15 cellular contexts compared by ENCODE assay signal in genomic region chr7:87961754-87962153, GRCh38. TPM values are rescaled to one million over a fixed set of nuclear protein-coding genes. Genes with fewer than 3 reads are reported as not detected.
DNase-seq lines count a peak whose midpoint lies in the region; ATAC-seq and TF ChIP-seq lines count a peak whose summit lies in the region.
"Had no signal": no experiment of that assay in that cellular context is flagged by ENCODE, and none has a peak within 500 bp of the region (broad histone marks: within the 10 kb centered on the region; RNA-seq: fewer than 3 reads in every experiment).

No MANE protein-coding gene starts in this region.

- BruUV-seq in PC-3 (replicated peaks; lab: Mats Ljungman, UMichigan): no TSS peak

- no peaks in the 10 kb centered on the region for H3F3A ChIP-seq in PC-3 (ENCODE audit: low read length, unreplicated experiment)

- peak overlapping the region; percentile 9 for H3K27ac Mint-ChIP-seq in nephron progenitor cell
- H3K27ac Mint-ChIP-seq in activated CD4-positive, alpha-beta memory T cell treated with anti-CD3 and anti-CD28 coated beads, Interleukin-2, amount 10 ng/mL, durations not matched to agents 7 days and 5 days: no peak overlapping the region
- H3K27ac Mint-ChIP-seq: B cell; CD8-positive, alpha-beta T cell; GM23338 had no signal

- H3K9me3 ChIP-seq in PC-3 (ENCODE audit: low read length): no peaks in the 10 kb centered on the region
- H3K9me3 ChIP-seq in right cardiac atrium (ENCODE audit: control insufficient read depth, low read length): no peaks in the 10 kb centered on the region

- TF ChIP-seq CTCF in PC-3 (conservative IDR thresholded peaks at IDR 0.05; ENCODE audit: low read depth, low read length) (no peak), epithelial cell of esophagus (IDR thresholded peaks at IDR 0.05; ENCODE audit: insufficient read depth, low read depth, low read length, missing control alignments) (no peak), nephron progenitor cell (IDR thresholded peaks at IDR 0.05) (no peak)

- CTCF ChIA-PET in PC-3 (lab: Charles Lee): no interaction called here
- CTCF ChIA-PET in activated CD4-positive, alpha-beta memory T cell treated with anti-CD3 and anti-CD28 coated beads, Interleukin-2, amount 10 ng/mL, durations not matched to agents 7 days and 5 days (lab: Charles Lee): no interaction called here

- H4K20me1 ChIP-seq in PC-3 (ENCODE audit: low read length): no peaks in the 10 kb centered on the region
- H4K20me1 ChIP-seq: BLaER1 treated with 17β-estradiol and CSF1 and Interleukin-3, amounts not matched to agents 10 nM and 100 nM had no signal

- H3K4me1 ChIP-seq in PC-3 (ENCODE audit: insufficient read depth, low read length): 0 out of 2 replicates have a peak, but pooled peaks cover 3% of the 10 kb centered on the region
- H3K4me1 ChIP-seq in right cardiac atrium (ENCODE audit: control insufficient read depth, insufficient read depth, low read length): no peaks in the 10 kb centered on the region

- 88% methylated on average over 1 of the region's 1 CpG for WGBS in right cardiac atrium

- intact Hi-C loops in PC-3 (cut with micrococcal nuclease): no loop called here
- intact Hi-C loops in right cardiac atrium (cut with DNase I): loop anchor here in 1 of 4 donors (10.0 kb wide), 1 partner anchor 57 kb away; no protein-coding TSS in a partner anchor

- peaks cover 5% of the 10 kb centered on the region for H3K9me3 Mint-ChIP-seq in nephron progenitor cell
- no peaks in the 10 kb centered on the region for H3K9me3 Mint-ChIP-seq in activated CD4-positive, alpha-beta memory T cell treated with anti-CD3 and anti-CD28 coated beads, Interleukin-2, amount 10 ng/mL, durations not matched to agents 7 days and 5 days
- H3K9me3 Mint-ChIP-seq: CD8-positive, alpha-beta T cell had no signal

- H2AFZ ChIP-seq in PC-3 (ENCODE audit: low read length): no peak overlapping the region
- H2AFZ ChIP-seq: GM23338 had no signal

- no peak overlapping the region for H3K9ac ChIP-seq in PC-3 (ENCODE audit: low read length)
- H3K9ac ChIP-seq: BLaER1 treated with 17β-estradiol and CSF1 and Interleukin-3, amounts not matched to agents 10 nM and 100 nM had no signal

- no peak overlapping the region for H3K4me3 ChIP-seq in PC-3 (ENCODE audit: low read length)
- H3K4me3 ChIP-seq in epithelial cell of esophagus (ENCODE audit: low read length): no peak overlapping the region
- no peak overlapping the region for H3K4me3 ChIP-seq in right cardiac atrium (ENCODE audit: low read length)
- H3K4me3 ChIP-seq: BLaER1 treated with 17β-estradiol and CSF1 and Interleukin-3, amounts not matched to agents 10 nM and 100 nM; GM23338 had no signal

- ATAC-seq in PC-3: no peak
- ATAC-seq in right cardiac atrium: no peak
- ATAC-seq: CD8-positive, alpha-beta T cell; GM23338 had no signal

- DNase-seq in PC-3 (peak; percentile 24), epithelial cell of esophagus (ENCODE audit: low read depth) (peak; percentile 24), nephron progenitor cell (no peak), right cardiac atrium (no peak), OCI-M1 (lab: John Stamatoyannopoulos, UW) (no peak)
- no peak for DNase-seq in activated CD4-positive, alpha-beta memory T cell treated with anti-CD3 and anti-CD28 coated beads, Interleukin-2, amount 10 ng/mL, durations not matched to agents 7 days and 5 days
- DNase-seq: Calu3; CD8-positive, alpha-beta T cell; DMS79 treated with DMSO at 0.1 percent for 48 hours; GF-D8; HCEC 1CT; IMR-90 had no signal

- H3K4me3 Mint-ChIP-seq in nephron progenitor cell: no peak overlapping the region
- H3K4me3 Mint-ChIP-seq in activated CD4-positive, alpha-beta memory T cell treated with anti-CD3 and anti-CD28 coated beads, Interleukin-2, amount 10 ng/mL, durations not matched to agents 7 days and 5 days: no peak overlapping the region
- H3K4me3 Mint-ChIP-seq: B cell; CD8-positive, alpha-beta T cell; GM23338 had no signal

- H3K27me3 ChIP-seq in PC-3 (ENCODE audit: low read length): no peaks in the 10 kb centered on the region
- no peaks in the 10 kb centered on the region for H3K27me3 ChIP-seq in right cardiac atrium (ENCODE audit: control insufficient read depth, insufficient read depth)
- H3K27me3 ChIP-seq: BLaER1 treated with 17β-estradiol and CSF1 and Interleukin-3, amounts not matched to agents 10 nM and 100 nM had no signal

- H3K27ac ChIP-seq in PC-3 (ENCODE audit: low read length) (no peak overlapping the region), right cardiac atrium (ENCODE audit: low read length) (no peak overlapping the region)
- H3K27ac ChIP-seq: BLaER1 treated with 17β-estradiol and CSF1 and Interleukin-3, amounts not matched to agents 10 nM and 100 nM had no signal

- H3K36me3 ChIP-seq in PC-3 (ENCODE audit: low read depth, low read length): no peaks in the 10 kb centered on the region

- peaks cover 19% of the 10 kb centered on the region for H3K36me3 Mint-ChIP-seq in nephron progenitor cell (ENCODE audit: low read depth)
- no peaks in the 10 kb centered on the region for H3K36me3 Mint-ChIP-seq in activated CD4-positive, alpha-beta memory T cell treated with anti-CD3 and anti-CD28 coated beads, Interleukin-2, amount 10 ng/mL, durations not matched to agents 7 days and 5 days (ENCODE audit: low read depth)
- H3K36me3 Mint-ChIP-seq: CD8-positive, alpha-beta T cell had no signal

- H3K27me3 Mint-ChIP-seq in nephron progenitor cell (ENCODE audit: low read depth, poor library complexity): peaks cover 3% of the 10 kb centered on the region
- no peaks in the 10 kb centered on the region for H3K27me3 Mint-ChIP-seq in activated CD4-positive, alpha-beta memory T cell treated with anti-CD3 and anti-CD28 coated beads, Interleukin-2, amount 10 ng/mL, durations not matched to agents 7 days and 5 days

- peak overlapping the region; percentile 39 for H3K4me2 ChIP-seq in PC-3 (ENCODE audit: low read length)
- H3K4me2 ChIP-seq: GM23338 had no signal

- no peaks in the 10 kb centered on the region for H3K79me2 ChIP-seq in PC-3 (ENCODE audit: low read length)

- POLR2A ChIA-PET in PC-3 (lab: Charles Lee; ENCODE audit: unreplicated experiment): no interaction called here
- POLR2A ChIA-PET in activated CD4-positive, alpha-beta memory T cell treated with anti-CD3 and anti-CD28 coated beads, Interleukin-2, amount 10 ng/mL, durations not matched to agents 7 days and 5 days (lab: Charles Lee): no interaction called here

- H3K9me2 ChIP-seq in PC-3 (replicated peaks; ENCODE audit: low read length): no peaks in the 10 kb centered on the region

- no peaks in the 10 kb centered on the region for H3K4me1 Mint-ChIP-seq in nephron progenitor cell
- no peaks in the 10 kb centered on the region for H3K4me1 Mint-ChIP-seq in activated CD4-positive, alpha-beta memory T cell treated with anti-CD3 and anti-CD28 coated beads, Interleukin-2, amount 10 ng/mL, durations not matched to agents 7 days and 5 days
- H3K4me1 Mint-ChIP-seq: B cell had no signal

RNA-seq across cellular contexts. Expression of gene ADAM22, which starts 27.7 kb away (rescaled TPM):
- total RNA-seq in PC-3 (2014; rRNA removed) (4.4 and 5.9 TPM in 2 replicates), right cardiac atrium (1 to 10 TPM; 2.5 to 5.6 (median 3.9) TPM)
- 0.57 TPM for polyA plus RNA-seq in right cardiac atrium
- total RNA-seq in activated CD4-positive, alpha-beta memory T cell treated with anti-CD3 and anti-CD28 coated beads, Interleukin-2, amount 10 ng/mL, durations not matched to agents 7 days and 5 days: 1 to 10 TPM; 1.1 to 1.5 TPM

Comparison
In these comparisons a context has a peak if more than half of its experiments do, and no peak if none do; other contexts are left out.
1. DNase-seq: peak in PC-3 (single experiment) and epithelial cell of esophagus (single experiment); none in nephron progenitor cell (single experiment), right cardiac atrium (0 of 3), OCI-M1 (single experiment) and activated CD4-positive, alpha-beta memory T cell treated with anti-CD3 and anti-CD28 coated beads, Interleukin-2, amount 10 ng/mL, durations not matched to agents 7 days and 5 days (single experiment).